16 cellular contexts compared by ENCODE assay signal in genomic region chr10:99698504-99699080, GRCh38. TPM values are rescaled to one million over a fixed set of nuclear protein-coding genes. Genes with fewer than 3 reads are reported as not detected.
DNase-seq lines count a peak whose midpoint lies in the region; TF ChIP-seq lines count a peak whose summit lies in the region.
"Had no signal": no experiment of that assay in that cellular context is flagged by ENCODE, and none has a peak within 500 bp of the region (broad histone marks: within the 10 kb centered on the region; RNA-seq: fewer than 3 reads in every experiment).

No MANE protein-coding gene starts in this region.

- no peaks in the 10 kb centered on the region for H3K79me2 ChIP-seq in Loucy (ENCODE audit: insufficient read depth, low read length)

- peak; percentile 24 for DNase-seq in GM12865 (ENCODE audit: low read depth)
- DNase-seq in chondrocyte (ENCODE audit: low spot score) = no peak
- peak; percentile 34 for DNase-seq in mucosa of gallbladder (ENCODE audit: low spot score)
- no peak for DNase-seq in NOMO-1 (lab: John Stamatoyannopoulos, UW; ENCODE audit: unreplicated experiment in 2 of 2)
- DNase-seq in DMS153 treated with DMSO at 0.1 percent for 48 hours (lab: John Stamatoyannopoulos, UW; ENCODE audit: unreplicated experiment) = no peak
- DNase-seq in COLO668 (lab: John Stamatoyannopoulos, UW; ENCODE audit: unreplicated experiment) = no peak
- no peak for DNase-seq in AG20443 (ENCODE audit: low spot score)
- DNase-seq: amygdala; CD8-positive, alpha-beta T cell; dorsolateral prefrontal cortex; foreskin fibroblast; immature natural killer cell; NCI-H1105 had no signal

- H3K36me3 Mint-ChIP-seq in chondrocyte (ENCODE audit: low read depth) = peaks cover 56% of the 10 kb centered on the region

- H4K20me1 ChIP-seq in Loucy (ENCODE audit: insufficient read depth, low read length, poor library complexity, severe bottlenecking) = no peaks in the 10 kb centered on the region

- H3K4me3 Mint-ChIP-seq in chondrocyte (ENCODE audit: unreplicated experiment) = no peak overlapping the region
- H3K4me3 Mint-ChIP-seq: activated T-helper 1 cell treated with anti-CD3 and anti-CD28 coated beads, Interleukin-12 subunit alpha, Interleukin-12 subunit beta, Interleukin-2, Interleukin-4 antibody, amounts not matched to agents 30 ng/mL and 10 ng/mL and 1 ng/mL, durations not matched to agents 14 hours and 24 hours and 36 hours; CD8-positive, alpha-beta T cell; immature natural killer cell had no signal

- peaks cover 5% of the 10 kb centered on the region for H3K4me1 Mint-ChIP-seq in chondrocyte (ENCODE audit: low read depth)
- H3K4me1 Mint-ChIP-seq: immature natural killer cell had no signal

- no peaks in the 10 kb centered on the region for H3K9me3 ChIP-seq in Loucy (ENCODE audit: insufficient read depth, low read depth, low read length)

- no peak overlapping the region for H2AFZ ChIP-seq in Loucy (ENCODE audit: low read length)

- no peaks in the 10 kb centered on the region for H3K9me2 ChIP-seq in Loucy (replicated peaks; ENCODE audit: low read depth, low read length)

- H3K4me1 ChIP-seq in Loucy (ENCODE audit: insufficient read depth, low read length, poor library complexity, severe bottlenecking) = no peaks in the 10 kb centered on the region

- H3K9ac ChIP-seq in Loucy (ENCODE audit: low read depth, low read length, poor library complexity, severe bottlenecking) = no peak overlapping the region

- H3K4me2 ChIP-seq in Loucy (ENCODE audit: low read depth, low read length, poor library complexity, severe bottlenecking) = no peak overlapping the region

- no peaks in the 10 kb centered on the region for H3K9me3 Mint-ChIP-seq in chondrocyte (ENCODE audit: low read depth)
- H3K9me3 Mint-ChIP-seq: activated T-helper 1 cell treated with anti-CD3 and anti-CD28 coated beads, Interleukin-12 subunit alpha, Interleukin-12 subunit beta, Interleukin-2, Interleukin-4 antibody, amounts not matched to agents 30 ng/mL and 10 ng/mL and 1 ng/mL, durations not matched to agents 14 hours and 24 hours and 36 hours; CD8-positive, alpha-beta T cell; immature natural killer cell had no signal

- TF ChIP-seq CTCF in GM12865 (IDR thresholded peaks at IDR 0.05; ENCODE audit: insufficient read depth, low read depth, low read length, missing control alignments) = peak; percentile 14
- TF ChIP-seq CTCF in Loucy (conservative IDR thresholded peaks at IDR 0.05; ENCODE audit: low read length) = peak; percentile 48
- TF ChIP-seq CTCF in chondrocyte (IDR thresholded peaks at IDR 0.05) = peak; percentile 8

- H3K36me3 ChIP-seq in Loucy (ENCODE audit: insufficient read depth, low read length) = peaks cover 34% of the 10 kb centered on the region; the same call in 1 of the 2 replicates

- H3K27me3 ChIP-seq in Loucy (ENCODE audit: insufficient read depth, low read length, poor library complexity, severe bottlenecking) = no peaks in the 10 kb centered on the region
- H3K27me3 ChIP-seq: dorsolateral prefrontal cortex had no signal

- no peaks in the 10 kb centered on the region for H3K27me3 Mint-ChIP-seq in chondrocyte (ENCODE audit: low read depth)

- no peak overlapping the region for H3K27ac Mint-ChIP-seq in chondrocyte (ENCODE audit: unreplicated experiment)
- H3K27ac Mint-ChIP-seq: activated T-helper 1 cell treated with anti-CD3 and anti-CD28 coated beads, Interleukin-12 subunit alpha, Interleukin-12 subunit beta, Interleukin-2, Interleukin-4 antibody, amounts not matched to agents 30 ng/mL and 10 ng/mL and 1 ng/mL, durations not matched to agents 14 hours and 24 hours and 36 hours; CD8-positive, alpha-beta T cell; immature natural killer cell had no signal

- H3F3A ChIP-seq in Loucy (ENCODE audit: low read depth) = no peaks in the 10 kb centered on the region

- H3K4me3 ChIP-seq in GM12865 (ENCODE audit: low read depth, low read length) = no peak overlapping the region
- H3K4me3 ChIP-seq in Loucy (ENCODE audit: low read length, poor library complexity, severe bottlenecking) = no peak overlapping the region
- H3K4me3 ChIP-seq: dorsolateral prefrontal cortex, skin epidermis had no signal

RNA-seq across cellular contexts. Expression of gene COX15, which starts 33.3 kb away (rescaled TPM):
- total RNA-seq in chondrocyte (20.8 to 29.8 TPM (median 21.3 TPM) in 3 replicates), mucosa of gallbladder (37.8 TPM)

RNA-seq across cellular contexts. Expression of gene CUTC, which starts 33.4 kb away (rescaled TPM):
- total RNA-seq in chondrocyte = 14.4 to 19.1 TPM (median 14.5 TPM) in 3 replicates
- total RNA-seq in mucosa of gallbladder = 17.5 TPM

RNA-seq across cellular contexts. Expression of gene ENTPD7, which starts 39.3 kb away (rescaled TPM):
- total RNA-seq in chondrocyte (28.8 to 32.3 TPM (median 29.5 TPM) in 3 replicates), mucosa of gallbladder (14.4 TPM)

Comparison
In these comparisons a context has a peak if more than half of its experiments do, and no peak if none do; other contexts are left out.
1. DNase-seq: peak in GM12865 (single experiment) and mucosa of gallbladder (single experiment); none in chondrocyte (single experiment), NOMO-1 (0 of 2), DMS153 treated with DMSO at 0.1 percent for 48 hours (single experiment), COLO668 (single experiment) and AG20443 (single experiment).
2. Peak in every context shown above with its lines, with median percentiles within 50 percentile points of each other: CTCF ChIP-seq.